In genomic region chr1:33338495-33339211, GRCh38 we compare ENCODE assay signal across 8 cellular contexts. TPM values are rescaled to one million over a fixed set of nuclear protein-coding genes. Genes with fewer than 3 reads are reported as not detected.
A peak's percentile ranks its signal among the peaks of the same experiment; 100 is the strongest.
DNase-seq lines count a peak whose midpoint lies in the region; ATAC-seq and TF ChIP-seq lines count a peak whose summit lies in the region.

No MANE protein-coding gene starts in this region.

- peaks cover 0 to 6% (median 0%) of the 10 kb centered on the region in 3 experiments for H3K36me3 ChIP-seq in naive thymus-derived CD4-positive, alpha-beta T cell (ENCODE audit: control insufficient read depth in 2 of 3, insufficient read depth in 3 of 3, low read length in 3 of 3)

- peak overlapping the region; percentile 99 for H3K27ac ChIP-seq in epithelial cell of prostate
- H3K27ac ChIP-seq in naive thymus-derived CD4-positive, alpha-beta T cell (ENCODE audit: low read depth, low read length), result no peak overlapping the region

- H3K27me3 ChIP-seq in naive thymus-derived CD4-positive, alpha-beta T cell (ENCODE audit: control insufficient read depth in 2 of 2, insufficient read depth in 2 of 2, low read length in 2 of 2), result no peaks in the 10 kb centered on the region

- H3K9me3 Mint-ChIP-seq in naive thymus-derived CD4-positive, alpha-beta T cell, result no peaks in the 10 kb centered on the region

- H3K9me3 ChIP-seq in naive thymus-derived CD4-positive, alpha-beta T cell (ENCODE audit: control insufficient read depth in 2 of 3, low read length in 3 of 3), result no peaks in the 10 kb centered on the region

- peaks cover 43 to 73% (median 58%) of the 10 kb centered on the region in 7 donors for H3K4me1 Mint-ChIP-seq in naive thymus-derived CD4-positive, alpha-beta T cell

- peak; percentile 75 for ATAC-seq in naive thymus-derived CD4-positive, alpha-beta T cell
- ATAC-seq in HG03432 (IDR thresholded peaks at IDR 0.05; ENCODE audit: unreplicated experiment), result no peak

- no peaks in the 10 kb centered on the region for H3K27me3 Mint-ChIP-seq in naive thymus-derived CD4-positive, alpha-beta T cell

- H3K27ac Mint-ChIP-seq in naive thymus-derived CD4-positive, alpha-beta T cell, result peak overlapping the region in 1 of 9 donors; percentile 15

- no peak overlapping the region for H3K4me3 ChIP-seq in naive thymus-derived CD4-positive, alpha-beta T cell (ENCODE audit: low read length)

- intact Hi-C loops in naive thymus-derived CD4-positive, alpha-beta T cell (cut with micrococcal nuclease), result no loop called here

- CTCF ChIA-PET in naive thymus-derived CD4-positive, alpha-beta T cell (lab: Charles Lee), result interaction anchor here (0.7 kb wide), 1 partner anchor 94 kb away, joined by 3 read pairs; no protein-coding TSS in a partner anchor

- POLR2A ChIA-PET in naive thymus-derived CD4-positive, alpha-beta T cell (lab: Charles Lee), result no interaction called here

- H3K36me3 Mint-ChIP-seq in naive thymus-derived CD4-positive, alpha-beta T cell, result peaks cover 0 to 17% (median 5%) of the 10 kb centered on the region in 5 donors

- no peaks in the 10 kb centered on the region for H3K4me1 ChIP-seq in naive thymus-derived CD4-positive, alpha-beta T cell (ENCODE audit: control insufficient read depth in 2 of 2, insufficient read depth in 2 of 2, low read length in 2 of 2)

- DNase-seq in AML-193 (lab: John Stamatoyannopoulos, UW) (peak; percentile 92 to 97), epithelial cell of prostate (ENCODE audit: low read depth, low spot score) (no peak), NCI-H1930 (lab: John Stamatoyannopoulos, UW) (no peak), NCI-H1436 treated with DMSO at 0.1 percent for 48 hours (lab: John Stamatoyannopoulos, UW) (no peak)
- no peak for DNase-seq in naive thymus-derived CD4-positive, alpha-beta T cell
- DNase-seq in activated naive CD4-positive, alpha-beta T cell (lab: John Stamatoyannopoulos, UW), result no peak

- H3K4me3 Mint-ChIP-seq in naive thymus-derived CD4-positive, alpha-beta T cell, result no peak overlapping the region

TF ChIP-seq in PFSK-1, 5 proteins besides CTCF, POLR2A, EP300 and RAD21:
- TF ChIP-seq TAF1 (IDR thresholded peaks at IDR 0.05; ENCODE audit: borderline replicate concordance, insufficient read depth, low read length) (peak; percentile 24; the same call in 1 of the 2 replicates), POLR2AphosphoS5 (IDR thresholded peaks at IDR 0.05; ENCODE audit: low read depth, low read length) (no peak), SIN3A (IDR thresholded peaks at IDR 0.05; ENCODE audit: borderline replicate concordance, insufficient read depth, low read length) (peak; percentile 41; the same call in 1 of the 2 replicates)

RNA-seq across cellular contexts. Expression of gene A3GALT2, which starts 17.8 kb away (rescaled TPM):
- not detected for polyA plus RNA-seq in PFSK-1 (2012; ENCODE audit: insufficient read length, low read depth)
- not detected for total RNA-seq in naive thymus-derived CD4-positive, alpha-beta T cell
- polyA plus RNA-seq in naive thymus-derived CD4-positive, alpha-beta T cell, result not detected

Comparison
In these comparisons a context has a peak if more than half of its experiments do, and no peak if none do; other contexts are left out.
1. DNase-seq: peak in AML-193 (2 of 2); none in epithelial cell of prostate (single experiment), naive thymus-derived CD4-positive, alpha-beta T cell (0 of 9), NCI-H1930 (0 of 2), NCI-H1436 treated with DMSO at 0.1 percent for 48 hours (single experiment) and activated naive CD4-positive, alpha-beta T cell (0 of 4).